Comparison of ENCODE assay signal across 1 cellular context in genomic region chr5:17230808-17231525, GRCh38.
TF ChIP-seq lines count a peak whose summit lies in the region.

No MANE protein-coding gene starts in this region.

TF ChIP-seq in HEK293, 187 proteins besides CTCF, POLR2A, EP300 and RAD21 (continued from another document):
- TF ChIP-seq ZNF518A (tag by site-specific recombination; conservative IDR thresholded peaks at IDR 0.05; ENCODE audit: low read depth) (no peak), FEZF1 (tag by site-specific recombination; IDR thresholded peaks at IDR 0.05) (0 out of 2 replicates have a peak, but pooled peaks have one; percentile 39), ZNF521 (tag by site-specific recombination; IDR thresholded peaks at IDR 0.05) (no peak), MEIS1 (CRISPR knock-in tag; IDR thresholded peaks at IDR 0.05; ENCODE audit: borderline replicate concordance) (no peak), ZNF292 (tag by site-specific recombination; IDR thresholded peaks at IDR 0.05; ENCODE audit: borderline replicate concordance, low read depth) (no peak), PRDM1 (tag by site-specific recombination; IDR thresholded peaks at IDR 0.05) (no peak), PRDM6 (tag by site-specific recombination; IDR thresholded peaks at IDR 0.05) (peak; percentile 90), OSR2 (tag by site-specific recombination; IDR thresholded peaks at IDR 0.05) (peak; percentile 83), ZNF843 (tag by site-specific recombination; IDR thresholded peaks at IDR 0.05) (peak; percentile 70; the same call in 1 of the 2 replicates), ZNF610 (tag by site-specific recombination; IDR thresholded peaks at IDR 0.05; ENCODE audit: borderline replicate concordance) (0 out of 2 replicates have a peak, but pooled peaks have one; percentile 14), ZNF175 (tag by site-specific recombination; IDR thresholded peaks at IDR 0.05) (no peak), KLF10 (tag by site-specific recombination; IDR thresholded peaks at IDR 0.05) (no peak), PRDM10 (tag by site-specific recombination; IDR thresholded peaks at IDR 0.05) (peak; percentile 19; the same call in 1 of the 2 replicates), ZNF624 (tag by site-specific recombination; IDR thresholded peaks at IDR 0.05) (no peak), OVOL3 (tag by site-specific recombination; IDR thresholded peaks at IDR 0.05) (0 out of 2 replicates have a peak, but pooled peaks have one; percentile 42), ZEB2 (tag by site-specific recombination; IDR thresholded peaks at IDR 0.05) (peak; percentile 45; the same call in 1 of the 2 replicates), ZNF830 (tag by site-specific recombination; IDR thresholded peaks at IDR 0.05; ENCODE audit: low read depth) (no peak), ZBTB8A (tag by site-specific recombination; IDR thresholded peaks at IDR 0.05) (0 out of 2 replicates have a peak, but pooled peaks have one; percentile 19), ZSCAN4 (tag by site-specific recombination; IDR thresholded peaks at IDR 0.05) (no peak), ZNF692 (tag by site-specific recombination; IDR thresholded peaks at IDR 0.05) (no peak), ZBTB21 (tag by site-specific recombination; IDR thresholded peaks at IDR 0.05) (no peak), IKZF3 (tag by site-specific recombination; IDR thresholded peaks at IDR 0.05) (0 out of 2 replicates have a peak, but pooled peaks have one; percentile 28), ZNF654 (tag by site-specific recombination; IDR thresholded peaks at IDR 0.05; ENCODE audit: low read depth) (no peak), KLF16 (tag by site-specific recombination; IDR thresholded peaks at IDR 0.05) (no peak), ZNF747 (tag by site-specific recombination; IDR thresholded peaks at IDR 0.05) (no peak), ZNF596 (tag by site-specific recombination; IDR thresholded peaks at IDR 0.05) (no peak), ZNF549 (tag by site-specific recombination; IDR thresholded peaks at IDR 0.05) (no peak), INSM2 (tag by site-specific recombination; IDR thresholded peaks at IDR 0.05) (no peak), MZF1 (tag by site-specific recombination; IDR thresholded peaks at IDR 0.05; ENCODE audit: borderline replicate concordance) (0 out of 2 replicates have a peak, but pooled peaks have one; percentile 31), ZNF560 (tag by site-specific recombination; IDR thresholded peaks at IDR 0.05; ENCODE audit: borderline replicate concordance) (no peak)
